In genomic region chr14:95038521-95039250, GRCh38 we compare ENCODE assay signal across 20 cellular contexts.
"Had no signal": no experiment of that assay in that cellular context is flagged by ENCODE, and none has a peak within 500 bp of the region (broad histone marks: within the 10 kb centered on the region; RNA-seq: fewer than 3 reads in every experiment).

No MANE protein-coding gene starts in this region.

- H3K36me3 ChIP-seq: adrenal gland, ascending aorta, brain microvascular endothelial cell, heart right ventricle, ovary had no signal

- H3K27ac ChIP-seq: adrenal gland, ascending aorta, brain microvascular endothelial cell, dorsolateral prefrontal cortex, heart right ventricle, ovary, psoas muscle had no signal

- H3K27me3 ChIP-seq: adrenal gland, ascending aorta, brain microvascular endothelial cell, ovary had no signal

- H3K4me1 Mint-ChIP-seq: endodermal cell, natural killer cell had no signal

- H3K27ac Mint-ChIP-seq: activated naive CD8-positive, alpha-beta T cell; endodermal cell; natural killer cell; stimulated activated naive B cell treated with anti-CD40 and anti-IgM and Interleukin-4, amounts not matched to agents 10 μg/mL and 1 μg/mL and 100 μg/mL, for 72 hours had no signal

- H3K36me3 Mint-ChIP-seq: activated naive CD8-positive, alpha-beta T cell; natural killer cell; stimulated activated naive B cell treated with anti-CD40 and anti-IgM and Interleukin-4, amounts not matched to agents 10 μg/mL and 1 μg/mL and 100 μg/mL, for 72 hours had no signal

- H3K4me3 ChIP-seq: adrenal gland, ascending aorta, dorsolateral prefrontal cortex, heart right ventricle, ovary, psoas muscle had no signal

- H3K9me3 Mint-ChIP-seq: endodermal cell; natural killer cell; stimulated activated naive B cell treated with anti-CD40 and anti-IgM and Interleukin-4, amounts not matched to agents 10 μg/mL and 1 μg/mL and 100 μg/mL, for 72 hours had no signal

- H3K9me3 ChIP-seq: adrenal gland, ascending aorta, ovary, psoas muscle had no signal

- H3K4me1 ChIP-seq: adrenal gland, heart right ventricle, psoas muscle had no signal

- DNase-seq: activated naive CD4-positive, alpha-beta T cell; brain microvascular endothelial cell; central memory CD4-positive, alpha-beta T cell; dorsolateral prefrontal cortex; endodermal cell; foreskin fibroblast; heart right ventricle; mammary epithelial cell; midbrain; natural killer cell; psoas muscle; right cardiac atrium; stimulated activated CD4-positive, alpha-beta T cell treated with anti-CD3 and anti-CD28 coated beads, Interleukin-15, amount 100 ng/mL, for 24 hours; stimulated activated naive B cell treated with anti-CD40 and anti-IgM and Interleukin-4, amounts not matched to agents 10 μg/mL and 1 μg/mL and 100 μg/mL, for 72 hours; T-helper 1 cell; trophoblast cell had no signal

- H3K4me3 Mint-ChIP-seq: activated naive CD8-positive, alpha-beta T cell; endodermal cell; natural killer cell; stimulated activated naive B cell treated with anti-CD40 and anti-IgM and Interleukin-4, amounts not matched to agents 10 μg/mL and 1 μg/mL and 100 μg/mL, for 72 hours had no signal

- ATAC-seq: heart right ventricle; natural killer cell; psoas muscle; right cardiac atrium; stimulated activated naive B cell treated with anti-CD40 and anti-IgM and Interleukin-4, amounts not matched to agents 10 μg/mL and 1 μg/mL and 100 μg/mL, for 72 hours had no signal
